ENCODE assay signal across 1 cellular context in the genomic region with DNA sequence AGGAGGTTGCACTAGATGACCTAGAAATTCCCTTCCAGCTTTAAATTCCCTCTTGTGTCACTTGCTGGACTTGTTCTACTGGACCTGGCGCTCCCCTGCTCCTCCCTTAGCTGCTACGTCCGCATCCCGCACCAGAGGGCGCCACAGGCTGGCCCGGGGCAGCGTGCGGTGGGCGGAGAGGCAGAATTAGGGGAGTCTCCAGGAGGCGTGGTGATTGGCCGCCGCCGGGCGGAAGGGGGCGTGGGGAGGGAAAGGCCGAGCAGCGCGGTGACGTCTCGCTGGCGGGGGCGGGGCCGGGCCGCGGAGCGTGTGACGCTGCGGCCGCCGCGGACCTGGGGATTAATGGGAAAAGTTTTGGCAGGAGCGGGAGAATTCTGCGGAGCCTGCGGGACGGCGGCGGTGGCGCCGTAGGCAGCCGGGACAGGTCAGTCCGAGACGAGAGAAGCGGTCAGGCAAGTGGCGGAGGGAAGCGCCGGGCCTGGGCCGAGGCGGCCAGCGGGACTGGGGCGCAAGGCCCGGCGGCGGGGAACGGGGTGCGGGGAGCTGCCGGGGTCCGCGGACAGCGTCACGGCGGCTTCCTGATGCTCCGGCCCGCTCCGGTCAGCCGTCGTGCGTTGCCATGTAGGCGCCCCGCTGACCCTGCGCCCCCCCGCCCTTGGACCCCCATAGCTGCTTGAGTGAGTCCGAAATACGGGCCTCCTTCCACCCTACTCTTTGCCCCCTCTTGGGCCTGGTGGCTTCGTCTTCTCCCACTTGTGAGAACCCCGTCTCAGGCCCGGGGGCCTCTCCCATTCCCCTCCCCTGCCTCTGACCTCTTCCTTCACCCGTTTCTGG.
TF ChIP-seq lines count a peak whose summit lies in the region.

Gene PPARD, plus strand, starts transcription at position 301 of the 834 bp plus-strand sequence. CDS start 68,530 bp downstream, outside the sequence.

TF ChIP-seq in HepG2, 621 proteins besides CTCF, POLR2A, EP300 and RAD21 (continued from another document and continues in another):
- TF ChIP-seq ARNT2 (CRISPR knock-in tag; IDR thresholded peaks at IDR 0.05; ENCODE audit: low read depth) = 0 out of 2 replicates have a peak, but pooled peaks have one; percentile 52
- no peak for TF ChIP-seq DNMT3B (CRISPR knock-in tag; conservative IDR thresholded peaks at IDR 0.05)
- TF ChIP-seq, protein P1, sequence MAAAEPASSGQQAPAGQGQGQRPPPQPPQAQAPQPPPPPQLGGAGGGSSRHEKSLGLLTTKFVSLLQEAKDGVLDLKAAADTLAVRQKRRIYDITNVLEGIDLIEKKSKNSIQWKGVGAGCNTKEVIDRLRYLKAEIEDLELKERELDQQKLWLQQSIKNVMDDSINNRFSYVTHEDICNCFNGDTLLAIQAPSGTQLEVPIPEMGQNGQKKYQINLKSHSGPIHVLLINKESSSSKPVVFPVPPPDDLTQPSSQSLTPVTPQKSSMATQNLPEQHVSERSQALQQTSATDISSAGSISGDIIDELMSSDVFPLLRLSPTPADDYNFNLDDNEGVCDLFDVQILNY (CRISPR knock-in tag; conservative IDR thresholded peaks at IDR 0.05) = 0 out of 2 replicates have a peak, but pooled peaks have one; percentile 19
- TF ChIP-seq SRF (IDR thresholded peaks at IDR 0.05; ENCODE audit: low read depth, low read length) = 0 out of 2 replicates have a peak, but pooled peaks have one; percentile 47
- TF ChIP-seq ETV6 (CRISPR knock-in tag; conservative IDR thresholded peaks at IDR 0.05) = peak; percentile 64
- no peak for TF ChIP-seq ZC3H4 (CRISPR knock-in tag; IDR thresholded peaks at IDR 0.05; ENCODE audit: borderline replicate concordance)
- no peak for TF ChIP-seq TBX3 (IDR thresholded peaks at IDR 0.05; ENCODE audit: borderline replicate concordance)
- TF ChIP-seq MYNN (CRISPR knock-in tag; IDR thresholded peaks at IDR 0.05; ENCODE audit: low read depth) = peak; percentile 79; the same call in 1 of the 2 replicates
- TF ChIP-seq HNRNPL (IDR thresholded peaks at IDR 0.05; ENCODE audit: low read depth, low read length) = no peak
- TF ChIP-seq, protein P2, sequence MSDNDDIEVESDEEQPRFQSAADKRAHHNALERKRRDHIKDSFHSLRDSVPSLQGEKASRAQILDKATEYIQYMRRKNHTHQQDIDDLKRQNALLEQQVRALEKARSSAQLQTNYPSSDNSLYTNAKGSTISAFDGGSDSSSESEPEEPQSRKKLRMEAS (IDR thresholded peaks at IDR 0.05) = no peak; the same call in none of the 2 replicates
- TF ChIP-seq ZNF10 (CRISPR knock-in tag; IDR thresholded peaks at IDR 0.05; ENCODE audit: borderline replicate concordance, low read depth) = no peak
- TF ChIP-seq, protein P3, sequence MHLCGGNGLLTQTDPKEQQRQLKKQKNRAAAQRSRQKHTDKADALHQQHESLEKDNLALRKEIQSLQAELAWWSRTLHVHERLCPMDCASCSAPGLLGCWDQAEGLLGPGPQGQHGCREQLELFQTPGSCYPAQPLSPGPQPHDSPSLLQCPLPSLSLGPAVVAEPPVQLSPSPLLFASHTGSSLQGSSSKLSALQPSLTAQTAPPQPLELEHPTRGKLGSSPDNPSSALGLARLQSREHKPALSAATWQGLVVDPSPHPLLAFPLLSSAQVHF (CRISPR knock-in tag; IDR thresholded peaks at IDR 0.05) = no peak
- TF ChIP-seq ZNF337 (CRISPR knock-in tag; IDR thresholded peaks at IDR 0.05; ENCODE audit: borderline replicate concordance, low read depth) = no peak; the same call in 1 of the 2 replicates
- no peak for TF ChIP-seq ZNF746 (CRISPR knock-in tag; IDR thresholded peaks at IDR 0.05)
- no peak for TF ChIP-seq ZNF703 (CRISPR knock-in tag; IDR thresholded peaks at IDR 0.05; ENCODE audit: borderline replicate concordance)
- TF ChIP-seq SMAD9 (CRISPR knock-in tag; IDR thresholded peaks at IDR 0.05) = peak; percentile 66; the same call in 1 of the 2 replicates
- TF ChIP-seq DZIP1 (CRISPR knock-in tag; IDR thresholded peaks at IDR 0.05) = peak; percentile 95; the same call in 1 of the 2 replicates
- TF ChIP-seq, protein P4, sequence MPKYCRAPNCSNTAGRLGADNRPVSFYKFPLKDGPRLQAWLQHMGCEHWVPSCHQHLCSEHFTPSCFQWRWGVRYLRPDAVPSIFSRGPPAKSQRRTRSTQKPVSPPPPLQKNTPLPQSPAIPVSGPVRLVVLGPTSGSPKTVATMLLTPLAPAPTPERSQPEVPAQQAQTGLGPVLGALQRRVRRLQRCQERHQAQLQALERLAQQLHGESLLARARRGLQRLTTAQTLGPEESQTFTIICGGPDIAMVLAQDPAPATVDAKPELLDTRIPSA (CRISPR knock-in tag; IDR thresholded peaks at IDR 0.05; ENCODE audit: borderline replicate concordance) = no peak; the same call in 1 of the 2 replicates
- peak; percentile 53; the same call in 1 of the 2 replicates for TF ChIP-seq ZNF232 (CRISPR knock-in tag; IDR thresholded peaks at IDR 0.05; ENCODE audit: borderline replicate concordance)
- no peak for TF ChIP-seq EZH2 (conservative IDR thresholded peaks at IDR 0.05; ENCODE audit: low read depth, low read length)
- peak; percentile 91 for TF ChIP-seq SAP130 (CRISPR knock-in tag; IDR thresholded peaks at IDR 0.05; ENCODE audit: low read depth)
- TF ChIP-seq MBNL3 (CRISPR knock-in tag; conservative IDR thresholded peaks at IDR 0.05) = no peak
- TF ChIP-seq ERF (CRISPR knock-in tag; IDR thresholded peaks at IDR 0.05) = 0 out of 2 replicates have a peak, but pooled peaks have one; percentile 22
- TF ChIP-seq ZNF432 (CRISPR knock-in tag; IDR thresholded peaks at IDR 0.05; ENCODE audit: borderline replicate concordance) = no peak
- TF ChIP-seq REL (CRISPR knock-in tag; conservative IDR thresholded peaks at IDR 0.05) = peak; percentile 75; the same call in 1 of the 2 replicates
- TF ChIP-seq YEATS4 (CRISPR knock-in tag; IDR thresholded peaks at IDR 0.05; ENCODE audit: borderline replicate concordance) = 0 out of 2 replicates have a peak, but pooled peaks have one; percentile 58
- TF ChIP-seq ZNF136 (CRISPR knock-in tag; IDR thresholded peaks at IDR 0.05; ENCODE audit: low read depth) = peak; percentile 71; the same call in 1 of the 2 replicates
- TF ChIP-seq SRSF4 (IDR thresholded peaks at IDR 0.05; ENCODE audit: low read depth, low read length, poor library complexity, severe bottlenecking) = no peak
- TF ChIP-seq ZFP36L1 (CRISPR knock-in tag; IDR thresholded peaks at IDR 0.05) = peak; percentile 73; the same call in 1 of the 2 replicates
- TF ChIP-seq ATF2 (CRISPR knock-in tag; IDR thresholded peaks at IDR 0.05) = peak; percentile 86
- TF ChIP-seq, protein P5, sequence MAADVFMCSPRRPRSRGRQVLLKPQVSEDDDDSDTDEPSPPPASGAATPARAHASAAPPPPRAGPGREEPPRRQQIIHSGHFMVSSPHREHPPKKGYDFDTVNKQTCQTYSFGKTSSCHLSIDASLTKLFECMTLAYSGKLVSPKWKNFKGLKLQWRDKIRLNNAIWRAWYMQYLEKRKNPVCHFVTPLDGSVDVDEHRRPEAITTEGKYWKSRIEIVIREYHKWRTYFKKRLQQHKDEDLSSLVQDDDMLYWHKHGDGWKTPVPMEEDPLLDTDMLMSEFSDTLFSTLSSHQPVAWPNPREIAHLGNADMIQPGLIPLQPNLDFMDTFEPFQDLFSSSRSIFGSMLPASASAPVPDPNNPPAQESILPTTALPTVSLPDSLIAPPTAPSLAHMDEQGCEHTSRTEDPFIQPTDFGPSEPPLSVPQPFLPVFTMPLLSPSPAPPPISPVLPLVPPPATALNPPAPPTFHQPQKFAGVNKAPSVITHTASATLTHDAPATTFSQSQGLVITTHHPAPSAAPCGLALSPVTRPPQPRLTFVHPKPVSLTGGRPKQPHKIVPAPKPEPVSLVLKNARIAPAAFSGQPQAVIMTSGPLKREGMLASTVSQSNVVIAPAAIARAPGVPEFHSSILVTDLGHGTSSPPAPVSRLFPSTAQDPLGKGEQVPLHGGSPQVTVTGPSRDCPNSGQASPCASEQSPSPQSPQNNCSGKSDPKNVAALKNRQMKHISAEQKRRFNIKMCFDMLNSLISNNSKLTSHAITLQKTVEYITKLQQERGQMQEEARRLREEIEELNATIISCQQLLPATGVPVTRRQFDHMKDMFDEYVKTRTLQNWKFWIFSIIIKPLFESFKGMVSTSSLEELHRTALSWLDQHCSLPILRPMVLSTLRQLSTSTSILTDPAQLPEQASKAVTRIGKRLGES (CRISPR knock-in tag; IDR thresholded peaks at IDR 0.05; ENCODE audit: borderline replicate concordance) = no peak
- 0 out of 2 replicates have a peak, but pooled peaks have one; percentile 31 for TF ChIP-seq RNF2 (conservative IDR thresholded peaks at IDR 0.05; ENCODE audit: low read depth)
- TF ChIP-seq, protein P6, sequence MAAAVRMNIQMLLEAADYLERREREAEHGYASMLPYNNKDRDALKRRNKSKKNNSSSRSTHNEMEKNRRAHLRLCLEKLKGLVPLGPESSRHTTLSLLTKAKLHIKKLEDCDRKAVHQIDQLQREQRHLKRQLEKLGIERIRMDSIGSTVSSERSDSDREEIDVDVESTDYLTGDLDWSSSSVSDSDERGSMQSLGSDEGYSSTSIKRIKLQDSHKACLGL (CRISPR knock-in tag; IDR thresholded peaks at IDR 0.05) = peak; percentile 44; the same call in 1 of the 2 replicates
- no peak for TF ChIP-seq SCMH1 (CRISPR knock-in tag; IDR thresholded peaks at IDR 0.05; ENCODE audit: borderline replicate concordance)
- TF ChIP-seq ZNF660 (CRISPR knock-in tag; IDR thresholded peaks at IDR 0.05; ENCODE audit: borderline replicate concordance, low read depth) = no peak
- TF ChIP-seq ZNF263 (CRISPR knock-in tag; IDR thresholded peaks at IDR 0.05) = peak; percentile 48; the same call in 1 of the 2 replicates
- peak; percentile 75; the same call in 1 of the 2 replicates for TF ChIP-seq ZSCAN9 (CRISPR knock-in tag; IDR thresholded peaks at IDR 0.05; ENCODE audit: borderline replicate concordance)
- TF ChIP-seq ZNF652 (CRISPR knock-in tag; IDR thresholded peaks at IDR 0.05; ENCODE audit: borderline replicate concordance, low read depth) = peak; percentile 47; the same call in 1 of the 2 replicates
- no peak for TF ChIP-seq NFKBIZ (CRISPR knock-in tag; IDR thresholded peaks at IDR 0.05)
- no peak for TF ChIP-seq ESRRA (CRISPR knock-in tag; IDR thresholded peaks at IDR 0.05; ENCODE audit: low read depth)
